8 cellular contexts compared by ENCODE assay signal in genomic region chr1:67832737-67833594, GRCh38. TPM values are rescaled to one million over a fixed set of nuclear protein-coding genes. Genes with fewer than 3 reads are reported as not detected.
DNase-seq lines count a peak whose midpoint lies in the region; ATAC-seq and TF ChIP-seq lines count a peak whose summit lies in the region.

TSS of gene GNG12 (minus strand) at chr1:67833467. CDS start at chr1:67707686, 125,781 bp downstream.

- no peak for ATAC-seq in HG03520 (IDR thresholded peaks at IDR 0.05; ENCODE audit: unreplicated experiment)

- H3K4me1 Mint-ChIP-seq in MCF 10A (ENCODE audit: insufficient read depth, unreplicated experiment): peaks cover 28% of the 10 kb centered on the region

- H3K4me3 Mint-ChIP-seq in MCF 10A (ENCODE audit: unreplicated experiment): peak within 1 kb of the TSS; percentile 92

- POLR2A ChIA-PET in MCF 10A (lab: Yijun Ruan, JAX): interaction anchor here (0.6 to 13.7 kb wide), 14 partner anchors 12 to 399 kb away, joined by 3 to 262 read pairs (median 9); partner anchors contain the start of gene GADD45A

- no peaks in the 10 kb centered on the region for H3K9me3 ChIP-seq in iPS DF 6.9 (ENCODE audit: control insufficient read depth, insufficient read depth, low read length)

- WGBS in iPS DF 6.9 (ENCODE audit: insufficient coverage, insufficient read length): no CpG with 5 or more reads among the region's 93 CpGs

- intact Hi-C loops in MCF 10A (cut with micrococcal nuclease): loop anchor here (1.0 to 5.0 kb wide), 3 partner anchors 42 to 296 kb away; partner anchors contain the start of gene GADD45A

- peaks cover 1% of the 10 kb centered on the region; the same call in 1 of the 2 replicates for H3K4me1 ChIP-seq in iPS DF 6.9 (ENCODE audit: control insufficient read depth, insufficient read depth, low read length)

- no TSS peak for BruUV-seq in MCF 10A (replicated peaks; lab: Mats Ljungman, UMichigan)

- H3K36me3 ChIP-seq in iPS DF 6.9 (ENCODE audit: control insufficient read depth, insufficient read depth, low read length): no peaks in the 10 kb centered on the region

- DNase-seq in Daoy (ENCODE audit: low read depth) (peak; percentile 90), HCEC 1CT (peak; percentile 82), RKO (ENCODE audit: low spot score) (peak; percentile 77), MCF 10A (ENCODE audit: unreplicated experiment) (peak; percentile 83), iPS DF 6.9 (ENCODE audit: low read depth, low spot score) (peak; percentile 64), retinal pigment epithelial cell (ENCODE audit: low read depth) (peak; percentile 38), middle frontal gyrus (ENCODE audit: extremely low spot score, low spot score) (no peak)

- no peaks in the 10 kb centered on the region for H3K27me3 ChIP-seq in iPS DF 6.9 (ENCODE audit: control insufficient read depth, insufficient read depth, low read length)

- H3K4me3 ChIP-seq in iPS DF 6.9 (ENCODE audit: low read length) (peak within 1 kb of the TSS; percentile 96), retinal pigment epithelial cell (ENCODE audit: low read length) (peak within 1 kb of the TSS; percentile 82)

- H3K27ac ChIP-seq in iPS DF 6.9 (ENCODE audit: low read length): no peak within 1 kb of the TSS

- H3K9me3 Mint-ChIP-seq in MCF 10A (ENCODE audit: unreplicated experiment): no peaks in the 10 kb centered on the region

- no peaks in the 10 kb centered on the region for H3K27me3 Mint-ChIP-seq in MCF 10A (ENCODE audit: insufficient read depth, unreplicated experiment)

- CTCF ChIA-PET in MCF 10A (lab: Yijun Ruan, JAX): interaction anchor here (0.5 to 10.4 kb wide), 13 partner anchors 17 to 1381 kb away, joined by 3 to 174 read pairs (median 3); no protein-coding TSS in a partner anchor

- no peak for TF ChIP-seq CTCF in MCF 10A (IDR thresholded peaks at IDR 0.05; ENCODE audit: unreplicated experiment)
- no peak for TF ChIP-seq CTCF in retinal pigment epithelial cell (conservative IDR thresholded peaks at IDR 0.05; ENCODE audit: low read depth, low read length)

- peaks cover 7% of the 10 kb centered on the region for H3K36me3 Mint-ChIP-seq in MCF 10A (ENCODE audit: insufficient read depth, unreplicated experiment)

- peak within 1 kb of the TSS; percentile 99 for H3K27ac Mint-ChIP-seq in MCF 10A (ENCODE audit: low read depth, unreplicated experiment)

RNA-seq across cellular contexts. Expression of gene GNG12, which starts in this region (rescaled TPM):
- 209 and 231 TPM in 2 replicates for total RNA-seq in Daoy (2014; rRNA removed; shearing (Covaris generic))
- total RNA-seq in MCF 10A (2022): 117 and 135 TPM in 2 replicates
